Comparison of ENCODE assay signal across 13 cellular contexts in the genomic region with DNA sequence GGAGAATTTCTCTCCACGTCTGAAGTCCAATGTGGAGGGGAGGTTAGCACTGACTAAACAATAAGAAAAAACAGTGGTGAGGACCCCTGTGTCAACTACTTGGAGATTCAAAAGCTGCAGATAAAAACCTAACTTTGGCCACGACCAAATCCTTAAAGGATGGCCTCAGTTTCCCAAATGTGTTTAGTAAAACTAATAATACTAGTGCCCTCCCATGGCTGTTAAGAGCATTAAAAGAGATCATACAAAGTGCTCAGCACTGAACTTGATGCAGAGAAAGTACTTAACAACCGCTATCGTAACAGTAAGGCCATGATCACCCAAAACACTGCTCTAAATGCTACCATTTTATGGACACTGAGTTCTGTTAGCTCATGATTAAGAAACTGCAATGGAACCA.
"Had no signal": no experiment of that assay in that cellular context is flagged by ENCODE, and none has a peak within 500 bp of the region (broad histone marks: within the 10 kb centered on the region; RNA-seq: fewer than 3 reads in every experiment).

No MANE protein-coding gene starts in this region.

- H3K36me3 ChIP-seq: ascending aorta, left ventricle myocardium inferior, neural progenitor cell, tibial nerve had no signal

- H3K4me3 ChIP-seq: ascending aorta, coronary artery, left ventricle myocardium inferior, neural progenitor cell, tibial nerve had no signal

- DNase-seq: activated CD4-positive, alpha-beta T cell treated with anti-CD3 and anti-CD28 coated beads for 4 hours; activated naive CD4-positive, alpha-beta T cell; effector CD4-positive, alpha-beta T cell; islet precursor cell; left ventricle myocardium inferior; mesendoderm had no signal

- H3K9me3 ChIP-seq: ascending aorta, left ventricle myocardium inferior, tibial nerve had no signal

- H3K27me3 ChIP-seq: ascending aorta, neural progenitor cell, tibial nerve had no signal

- H3K27ac ChIP-seq: ascending aorta, coronary artery, neural progenitor cell, parathyroid adenoma, tibial nerve had no signal

- H3K4me1 ChIP-seq: neural progenitor cell, parathyroid adenoma had no signal

- FAIRE-seq: bronchial epithelial cell, frontal cortex had no signal
